ENCODE assay signal across 9 cellular contexts in the genomic region with DNA sequence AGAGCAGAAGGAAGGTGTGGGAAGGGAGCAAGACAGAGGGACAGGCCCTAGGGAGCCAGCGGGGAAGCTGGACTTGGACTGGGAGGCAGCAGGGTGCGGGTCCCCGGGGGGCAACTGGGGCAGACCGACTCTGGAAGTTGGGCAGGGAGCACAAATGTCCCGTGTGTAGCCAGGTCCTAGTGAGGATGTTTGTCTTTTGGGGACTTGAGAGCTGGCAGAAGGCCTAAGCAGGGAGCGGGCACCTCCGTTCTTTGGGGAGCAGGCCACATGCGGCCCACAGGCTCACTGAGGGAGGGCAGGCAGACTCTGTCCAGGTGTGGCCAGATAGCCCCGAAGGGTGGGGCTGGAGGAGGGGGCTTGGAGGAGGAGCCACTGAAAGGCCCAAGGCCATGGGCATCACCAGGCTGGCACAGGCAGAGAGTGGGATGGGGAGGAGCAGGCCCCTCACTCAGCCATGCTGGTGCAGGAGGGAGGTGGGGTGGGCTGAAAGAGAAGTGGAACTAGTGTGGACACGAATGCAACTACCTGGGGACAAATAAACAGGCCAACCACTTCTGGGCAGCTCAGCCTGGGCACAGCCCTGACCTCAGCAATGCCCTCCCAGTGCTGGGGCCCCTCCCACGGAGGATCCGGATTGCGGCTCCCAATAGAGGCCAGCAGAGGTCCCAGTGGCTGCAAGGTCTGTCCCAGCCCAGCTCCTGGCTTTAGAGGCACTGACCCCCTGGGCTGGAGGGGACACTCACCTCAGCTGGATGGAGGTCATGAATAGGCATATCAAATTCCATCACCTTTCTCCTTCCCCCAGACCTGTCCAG. TPM values are rescaled to one million over a fixed set of nuclear protein-coding genes. Genes with fewer than 3 reads are reported as not detected.
A peak's percentile ranks its signal among the peaks of the same experiment; 100 is the strongest.
DNase-seq lines count a peak whose midpoint lies in the region; ATAC-seq and TF ChIP-seq lines count a peak whose summit lies in the region.
"Had no signal": no experiment of that assay in that cellular context is flagged by ENCODE, and none has a peak within 500 bp of the region (broad histone marks: within the 10 kb centered on the region; RNA-seq: fewer than 3 reads in every experiment).

No MANE protein-coding gene starts in this region.

- intact Hi-C loops in cardiac septum (cut with DNase I): no loop called here

- no peak overlapping the region for H3K4me3 ChIP-seq in CD4-positive, CD25-positive, alpha-beta regulatory T cell (ENCODE audit: low read depth, low read length)

- no peaks in the 10 kb centered on the region for H3K9me3 ChIP-seq in CD4-positive, CD25-positive, alpha-beta regulatory T cell (ENCODE audit: control insufficient read depth in 2 of 2, low read length in 2 of 2)

- H3K4me1 ChIP-seq in CD4-positive, CD25-positive, alpha-beta regulatory T cell (ENCODE audit: control insufficient read depth, insufficient read depth, low read length, poor library complexity, severe bottlenecking): peaks cover 25% of the 10 kb centered on the region

- no peak overlapping the region for H3K27ac ChIP-seq in CD4-positive, CD25-positive, alpha-beta regulatory T cell (ENCODE audit: insufficient read depth, low read length, poor library complexity, severe bottlenecking)

- no peak for TF ChIP-seq CTCF in progenitor cell of endocrine pancreas (IDR thresholded peaks at IDR 0.05; ENCODE audit: unreplicated experiment)

- peaks cover 0 to 2% (median 0%) of the 10 kb centered on the region in 7 donors for H3K9me3 Mint-ChIP-seq in CD4-positive, CD25-positive, alpha-beta regulatory T cell
- H3K9me3 Mint-ChIP-seq in progenitor cell of endocrine pancreas (ENCODE audit: low read depth): no peaks in the 10 kb centered on the region

- no peak for ATAC-seq in CD4-positive, CD25-positive, alpha-beta regulatory T cell (ENCODE audit: low read depth in 2 of 2)
- ATAC-seq in HG03521 (IDR thresholded peaks at IDR 0.05; ENCODE audit: unreplicated experiment) (no peak), GM19395 (IDR thresholded peaks at IDR 0.05; ENCODE audit: unreplicated experiment) (no peak), HG03439 (IDR thresholded peaks at IDR 0.05; ENCODE audit: unreplicated experiment) (no peak)

- H3K36me3 Mint-ChIP-seq in CD4-positive, CD25-positive, alpha-beta regulatory T cell: peaks cover 12% of the 10 kb centered on the region
- H3K36me3 Mint-ChIP-seq in progenitor cell of endocrine pancreas (ENCODE audit: insufficient read depth): peaks cover 11% of the 10 kb centered on the region

- peaks cover 8% of the 10 kb centered on the region for H3K27me3 ChIP-seq in CD4-positive, CD25-positive, alpha-beta regulatory T cell (ENCODE audit: control insufficient read depth, insufficient read depth, low read length)

- DNase-seq in CD4-positive, CD25-positive, alpha-beta regulatory T cell: no peak
- peak; percentile 51 for DNase-seq in SK-MEL-5 (ENCODE audit: low read depth, low spot score)
- peak; percentile 70 for DNase-seq in cardiac septum (ENCODE audit: low spot score)
- DNase-seq in progenitor cell of endocrine pancreas (ENCODE audit: low spot score, unreplicated experiment): no peak
- no peak for DNase-seq in cortex of kidney (lab: John Stamatoyannopoulos, UW)
- DNase-seq: stimulated activated naive CD4-positive, alpha-beta T cell had no signal

- in situ Hi-C loops in SK-MEL-5 (cut with HindIII; ENCODE audit: low pct_unique_long_range_greater_than_20kb, low sequenced_read_pairs): no loop called here

- H3K27ac Mint-ChIP-seq in CD4-positive, CD25-positive, alpha-beta regulatory T cell: peak overlapping the region in 1 of 3 donors; percentile 89
- peak overlapping the region; percentile 84 for H3K27ac Mint-ChIP-seq in progenitor cell of endocrine pancreas

- peaks cover 44% of the 10 kb centered on the region for H3K27me3 Mint-ChIP-seq in CD4-positive, CD25-positive, alpha-beta regulatory T cell
- peaks cover 35% of the 10 kb centered on the region for H3K27me3 Mint-ChIP-seq in progenitor cell of endocrine pancreas

- peaks cover 0 to 29% (median 8%) of the 10 kb centered on the region in 4 donors for H3K4me1 Mint-ChIP-seq in CD4-positive, CD25-positive, alpha-beta regulatory T cell
- H3K4me1 Mint-ChIP-seq in progenitor cell of endocrine pancreas (ENCODE audit: low read depth): peaks cover 9% of the 10 kb centered on the region

- peaks cover 22% of the 10 kb centered on the region for H3K36me3 ChIP-seq in CD4-positive, CD25-positive, alpha-beta regulatory T cell (ENCODE audit: control insufficient read depth, insufficient read depth, low read length)

- H3K4me3 Mint-ChIP-seq in CD4-positive, CD25-positive, alpha-beta regulatory T cell: peak overlapping the region; percentile 29 to 87 (median 70)
- peak overlapping the region; percentile 62 for H3K4me3 Mint-ChIP-seq in progenitor cell of endocrine pancreas (ENCODE audit: low read depth)

RNA-seq across cellular contexts. Expression of a gene that starts 1.3 kb away (rescaled TPM):
- total RNA-seq in CD4-positive, CD25-positive, alpha-beta regulatory T cell: 6.9 TPM
- 1 to 10 TPM in 2 of 4 donors, under 1 TPM in 2; 0.70 to 1.8 (median 1.1) TPM for polyA plus RNA-seq in CD4-positive, CD25-positive, alpha-beta regulatory T cell
- 15.3 and 17.0 TPM in 2 replicates for total RNA-seq in SK-MEL-5 (2014; rRNA removed; shearing (Covaris generic))
- polyA plus RNA-seq in SK-MEL-5 (2015; cell fraction: cytosol; rRNA removed): 68.1 and 83.6 TPM in 2 replicates
- 25.2 and 63.7 TPM in 2 replicates for polyA plus RNA-seq in SK-MEL-5 (2015; cell fraction: nucleus; rRNA removed)
- 5.2 TPM for total RNA-seq in cardiac septum
- 14.4 and 14.6 TPM in 2 replicates for total RNA-seq in progenitor cell of endocrine pancreas

RNA-seq across cellular contexts. Expression of a gene that starts 44.9 kb away (rescaled TPM):
- 4.1 TPM for total RNA-seq in CD4-positive, CD25-positive, alpha-beta regulatory T cell
- 1 to 10 TPM; 3.4 to 5.9 (median 4.5) TPM for polyA plus RNA-seq in CD4-positive, CD25-positive, alpha-beta regulatory T cell
- 19.0 and 19.5 TPM in 2 replicates for total RNA-seq in SK-MEL-5 (2014; rRNA removed; shearing (Covaris generic))
- polyA plus RNA-seq in SK-MEL-5 (2015; cell fraction: cytosol; rRNA removed): 19.5 and 30.7 TPM in 2 replicates
- polyA plus RNA-seq in SK-MEL-5 (2015; cell fraction: nucleus; rRNA removed): 20.9 and 44.3 TPM in 2 replicates
- total RNA-seq in cardiac septum (4.9 TPM), progenitor cell of endocrine pancreas (48.8 and 52.1 TPM in 2 replicates)

RNA-seq across cellular contexts. Expression of a gene that starts 56.7 kb away (rescaled TPM):
- total RNA-seq in CD4-positive, CD25-positive, alpha-beta regulatory T cell: 55.6 TPM
- polyA plus RNA-seq in CD4-positive, CD25-positive, alpha-beta regulatory T cell: 10 to 100 TPM; 40.1 to 48.1 (median 42.4) TPM
- total RNA-seq in SK-MEL-5 (2014; rRNA removed; shearing (Covaris generic)): 18.4 and 22.7 TPM in 2 replicates
- polyA plus RNA-seq in SK-MEL-5 (2015; cell fraction: cytosol; rRNA removed): 23.2 and 26.8 TPM in 2 replicates
- polyA plus RNA-seq in SK-MEL-5 (2015; cell fraction: nucleus; rRNA removed): 56.9 and 66.9 TPM in 2 replicates
- 16.8 TPM for total RNA-seq in cardiac septum
- 47.3 and 51.6 TPM in 2 replicates for total RNA-seq in progenitor cell of endocrine pancreas

Comparison
In these comparisons a context has a peak if more than half of its experiments do, and no peak if none do; other contexts are left out.
1. DNase-seq: peak in SK-MEL-5 (single experiment) and cardiac septum (single experiment); none in CD4-positive, CD25-positive, alpha-beta regulatory T cell (0 of 3), progenitor cell of endocrine pancreas (single experiment) and cortex of kidney (single experiment).